In the genomic region with DNA sequence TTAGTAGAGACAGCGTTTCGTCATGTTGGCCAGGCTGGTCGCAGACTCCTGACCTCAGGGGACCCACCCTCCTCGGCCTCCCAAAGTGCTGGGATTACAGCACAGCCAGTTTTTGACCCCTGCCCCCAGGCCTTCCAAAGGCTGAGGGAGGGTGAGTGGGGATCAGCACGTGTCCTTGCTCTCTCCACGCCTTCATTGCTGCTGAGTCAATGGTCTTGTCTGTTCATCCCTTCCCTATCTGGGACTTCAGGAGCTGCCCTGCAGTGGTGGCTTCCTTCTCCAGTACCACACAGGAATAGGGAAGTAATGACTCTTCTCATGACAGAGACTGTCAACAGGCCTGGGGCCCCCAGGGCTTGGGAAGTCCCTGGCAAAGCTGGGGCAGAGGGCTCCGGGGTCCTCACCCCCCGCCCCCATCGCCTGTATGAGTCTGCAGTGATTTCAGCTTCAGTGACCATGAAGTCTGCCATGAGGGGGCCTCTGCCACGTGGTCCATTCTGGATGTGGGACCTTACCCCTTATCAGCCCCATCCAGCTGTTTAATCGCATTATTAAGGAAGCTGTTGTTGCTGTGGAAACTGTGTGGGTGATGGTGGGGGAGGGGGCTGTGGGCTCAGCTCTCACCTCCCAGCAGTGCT, we compare ENCODE assay signal across 1 cellular context.
TF ChIP-seq lines count a peak whose summit lies in the region.

No MANE protein-coding gene starts in this region.

TF ChIP-seq in HepG2, 621 proteins besides CTCF, POLR2A, EP300 and RAD21 (continued from another document and continues in another):
- TF ChIP-seq HDAC1 (CRISPR knock-in tag; IDR thresholded peaks at IDR 0.05) (peak; percentile 72), ZFP90 (CRISPR knock-in tag; IDR thresholded peaks at IDR 0.05; ENCODE audit: borderline replicate concordance) (0 out of 2 replicates have a peak, but pooled peaks have one; percentile 50), MIER3 (CRISPR knock-in tag; IDR thresholded peaks at IDR 0.05; ENCODE audit: borderline replicate concordance) (peak; percentile 53; the same call in 1 of the 2 replicates), ISL2 (CRISPR knock-in tag; IDR thresholded peaks at IDR 0.05) (peak; percentile 63; the same call in 1 of the 2 replicates), ZNF33B (CRISPR knock-in tag; IDR thresholded peaks at IDR 0.05) (0 out of 2 replicates have a peak, but pooled peaks have one; percentile 58), ZNF816 (CRISPR knock-in tag; IDR thresholded peaks at IDR 0.05; ENCODE audit: borderline replicate concordance) (no peak), KLF11 (CRISPR knock-in tag; IDR thresholded peaks at IDR 0.05) (no peak), FOXO1 (CRISPR knock-in tag; IDR thresholded peaks at IDR 0.05) (no peak), SCMH1 (CRISPR knock-in tag; IDR thresholded peaks at IDR 0.05; ENCODE audit: borderline replicate concordance) (no peak), POLR2AphosphoS2 (IDR thresholded peaks at IDR 0.05; ENCODE audit: low read depth, low read length) (no peak), SIX1 (CRISPR knock-in tag; IDR thresholded peaks at IDR 0.05; ENCODE audit: borderline replicate concordance) (peak; percentile 55; the same call in 1 of the 2 replicates), ZFYVE20 (CRISPR knock-in tag; IDR thresholded peaks at IDR 0.05; ENCODE audit: borderline replicate concordance, low read depth) (no peak), ZNF224 (CRISPR knock-in tag; IDR thresholded peaks at IDR 0.05) (no peak), ZNF883 (CRISPR knock-in tag; IDR thresholded peaks at IDR 0.05; ENCODE audit: not compliant biosample characterization) (no peak), PHF5A (CRISPR knock-in tag; IDR thresholded peaks at IDR 0.05; ENCODE audit: low read depth, unreplicated experiment) (no peak), POLR2AphosphoS5 (IDR thresholded peaks at IDR 0.05; ENCODE audit: low read depth, low read length) (no peak), ZSCAN29 (CRISPR knock-in tag; conservative IDR thresholded peaks at IDR 0.05) (no peak), RBFOX2 (IDR thresholded peaks at IDR 0.05; ENCODE audit: low read depth, low read length) (no peak), MAZ (IDR thresholded peaks at IDR 0.05; ENCODE audit: borderline replicate concordance, low read depth, low read length) (no peak), MAZ (CRISPR knock-in tag; IDR thresholded peaks at IDR 0.05; ENCODE audit: low read depth) (no peak), ZNF563 (CRISPR knock-in tag; IDR thresholded peaks at IDR 0.05) (no peak), ELF4 (CRISPR knock-in tag; IDR thresholded peaks at IDR 0.05; ENCODE audit: borderline replicate concordance) (no peak), ZNF557 (CRISPR knock-in tag; IDR thresholded peaks at IDR 0.05) (no peak), NCOA1 (CRISPR knock-in tag; IDR thresholded peaks at IDR 0.05) (no peak; the same call in 1 of the 2 replicates), SIN3A (IDR thresholded peaks at IDR 0.05; ENCODE audit: borderline replicate concordance, low read depth, low read length) (no peak), SP1 (IDR thresholded peaks at IDR 0.05) (no peak), SP1 (CRISPR knock-in tag; IDR thresholded peaks at IDR 0.05) (no peak), ZNF660 (CRISPR knock-in tag; IDR thresholded peaks at IDR 0.05; ENCODE audit: borderline replicate concordance, low read depth) (no peak), GATA4 (IDR thresholded peaks at IDR 0.05; ENCODE audit: borderline replicate concordance, low read depth) (no peak), ZNF749 (CRISPR knock-in tag; IDR thresholded peaks at IDR 0.05; ENCODE audit: borderline replicate concordance) (no peak), FOXJ3 (CRISPR knock-in tag; IDR thresholded peaks at IDR 0.05; ENCODE audit: borderline replicate concordance) (no peak)
- TF ChIP-seq, protein P1, sequence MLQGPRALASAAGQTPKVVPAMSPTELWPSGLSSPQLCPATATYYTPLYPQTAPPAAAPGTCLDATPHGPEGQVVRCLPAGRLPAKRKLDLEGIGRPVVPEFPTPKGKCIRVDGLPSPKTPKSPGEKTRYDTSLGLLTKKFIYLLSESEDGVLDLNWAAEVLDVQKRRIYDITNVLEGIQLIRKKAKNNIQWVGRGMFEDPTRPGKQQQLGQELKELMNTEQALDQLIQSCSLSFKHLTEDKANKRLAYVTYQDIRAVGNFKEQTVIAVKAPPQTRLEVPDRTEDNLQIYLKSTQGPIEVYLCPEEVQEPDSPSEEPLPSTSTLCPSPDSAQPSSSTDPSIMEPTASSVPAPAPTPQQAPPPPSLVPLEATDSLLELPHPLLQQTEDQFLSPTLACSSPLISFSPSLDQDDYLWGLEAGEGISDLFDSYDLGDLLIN (CRISPR knock-in tag; IDR thresholded peaks at IDR 0.05; ENCODE audit: borderline replicate concordance), result no peak
- TF ChIP-seq, protein P2, sequence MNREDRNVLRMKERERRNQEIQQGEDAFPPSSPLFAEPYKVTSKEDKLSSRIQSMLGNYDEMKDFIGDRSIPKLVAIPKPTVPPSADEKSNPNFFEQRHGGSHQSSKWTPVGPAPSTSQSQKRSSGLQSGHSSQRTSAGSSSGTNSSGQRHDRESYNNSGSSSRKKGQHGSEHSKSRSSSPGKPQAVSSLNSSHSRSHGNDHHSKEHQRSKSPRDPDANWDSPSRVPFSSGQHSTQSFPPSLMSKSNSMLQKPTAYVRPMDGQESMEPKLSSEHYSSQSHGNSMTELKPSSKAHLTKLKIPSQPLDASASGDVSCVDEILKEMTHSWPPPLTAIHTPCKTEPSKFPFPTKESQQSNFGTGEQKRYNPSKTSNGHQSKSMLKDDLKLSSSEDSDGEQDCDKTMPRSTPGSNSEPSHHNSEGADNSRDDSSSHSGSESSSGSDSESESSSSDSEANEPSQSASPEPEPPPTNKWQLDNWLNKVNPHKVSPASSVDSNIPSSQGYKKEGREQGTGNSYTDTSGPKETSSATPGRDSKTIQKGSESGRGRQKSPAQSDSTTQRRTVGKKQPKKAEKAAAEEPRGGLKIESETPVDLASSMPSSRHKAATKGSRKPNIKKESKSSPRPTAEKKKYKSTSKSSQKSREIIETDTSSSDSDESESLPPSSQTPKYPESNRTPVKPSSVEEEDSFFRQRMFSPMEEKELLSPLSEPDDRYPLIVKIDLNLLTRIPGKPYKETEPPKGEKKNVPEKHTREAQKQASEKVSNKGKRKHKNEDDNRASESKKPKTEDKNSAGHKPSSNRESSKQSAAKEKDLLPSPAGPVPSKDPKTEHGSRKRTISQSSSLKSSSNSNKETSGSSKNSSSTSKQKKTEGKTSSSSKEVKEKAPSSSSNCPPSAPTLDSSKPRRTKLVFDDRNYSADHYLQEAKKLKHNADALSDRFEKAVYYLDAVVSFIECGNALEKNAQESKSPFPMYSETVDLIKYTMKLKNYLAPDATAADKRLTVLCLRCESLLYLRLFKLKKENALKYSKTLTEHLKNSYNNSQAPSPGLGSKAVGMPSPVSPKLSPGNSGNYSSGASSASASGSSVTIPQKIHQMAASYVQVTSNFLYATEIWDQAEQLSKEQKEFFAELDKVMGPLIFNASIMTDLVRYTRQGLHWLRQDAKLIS (CRISPR knock-in tag; IDR thresholded peaks at IDR 0.05), result no peak
- TF ChIP-seq, protein P3, sequence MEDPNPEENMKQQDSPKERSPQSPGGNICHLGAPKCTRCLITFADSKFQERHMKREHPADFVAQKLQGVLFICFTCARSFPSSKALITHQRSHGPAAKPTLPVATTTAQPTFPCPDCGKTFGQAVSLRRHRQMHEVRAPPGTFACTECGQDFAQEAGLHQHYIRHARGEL (CRISPR knock-in tag; IDR thresholded peaks at IDR 0.05), result no peak
- TF ChIP-seq, protein P4, sequence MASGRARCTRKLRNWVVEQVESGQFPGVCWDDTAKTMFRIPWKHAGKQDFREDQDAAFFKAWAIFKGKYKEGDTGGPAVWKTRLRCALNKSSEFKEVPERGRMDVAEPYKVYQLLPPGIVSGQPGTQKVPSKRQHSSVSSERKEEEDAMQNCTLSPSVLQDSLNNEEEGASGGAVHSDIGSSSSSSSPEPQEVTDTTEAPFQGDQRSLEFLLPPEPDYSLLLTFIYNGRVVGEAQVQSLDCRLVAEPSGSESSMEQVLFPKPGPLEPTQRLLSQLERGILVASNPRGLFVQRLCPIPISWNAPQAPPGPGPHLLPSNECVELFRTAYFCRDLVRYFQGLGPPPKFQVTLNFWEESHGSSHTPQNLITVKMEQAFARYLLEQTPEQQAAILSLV (CRISPR knock-in tag; IDR thresholded peaks at IDR 0.05; ENCODE audit: borderline replicate concordance), result peak; percentile 64; the same call in 1 of the 2 replicates
- TF ChIP-seq, protein P5, sequence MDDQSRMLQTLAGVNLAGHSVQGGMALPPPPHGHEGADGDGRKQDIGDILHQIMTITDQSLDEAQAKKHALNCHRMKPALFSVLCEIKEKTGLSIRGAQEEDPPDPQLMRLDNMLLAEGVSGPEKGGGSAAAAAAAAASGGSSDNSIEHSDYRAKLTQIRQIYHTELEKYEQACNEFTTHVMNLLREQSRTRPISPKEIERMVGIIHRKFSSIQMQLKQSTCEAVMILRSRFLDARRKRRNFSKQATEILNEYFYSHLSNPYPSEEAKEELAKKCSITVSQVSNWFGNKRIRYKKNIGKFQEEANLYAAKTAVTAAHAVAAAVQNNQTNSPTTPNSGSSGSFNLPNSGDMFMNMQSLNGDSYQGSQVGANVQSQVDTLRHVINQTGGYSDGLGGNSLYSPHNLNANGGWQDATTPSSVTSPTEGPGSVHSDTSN (CRISPR knock-in tag; IDR thresholded peaks at IDR 0.05; ENCODE audit: borderline replicate concordance), result no peak
- TF ChIP-seq, protein P6, sequence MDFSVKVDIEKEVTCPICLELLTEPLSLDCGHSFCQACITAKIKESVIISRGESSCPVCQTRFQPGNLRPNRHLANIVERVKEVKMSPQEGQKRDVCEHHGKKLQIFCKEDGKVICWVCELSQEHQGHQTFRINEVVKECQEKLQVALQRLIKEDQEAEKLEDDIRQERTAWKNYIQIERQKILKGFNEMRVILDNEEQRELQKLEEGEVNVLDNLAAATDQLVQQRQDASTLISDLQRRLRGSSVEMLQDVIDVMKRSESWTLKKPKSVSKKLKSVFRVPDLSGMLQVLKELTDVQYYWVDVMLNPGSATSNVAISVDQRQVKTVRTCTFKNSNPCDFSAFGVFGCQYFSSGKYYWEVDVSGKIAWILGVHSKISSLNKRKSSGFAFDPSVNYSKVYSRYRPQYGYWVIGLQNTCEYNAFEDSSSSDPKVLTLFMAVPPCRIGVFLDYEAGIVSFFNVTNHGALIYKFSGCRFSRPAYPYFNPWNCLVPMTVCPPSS (IDR thresholded peaks at IDR 0.05), result no peak
- TF ChIP-seq, protein P7, sequence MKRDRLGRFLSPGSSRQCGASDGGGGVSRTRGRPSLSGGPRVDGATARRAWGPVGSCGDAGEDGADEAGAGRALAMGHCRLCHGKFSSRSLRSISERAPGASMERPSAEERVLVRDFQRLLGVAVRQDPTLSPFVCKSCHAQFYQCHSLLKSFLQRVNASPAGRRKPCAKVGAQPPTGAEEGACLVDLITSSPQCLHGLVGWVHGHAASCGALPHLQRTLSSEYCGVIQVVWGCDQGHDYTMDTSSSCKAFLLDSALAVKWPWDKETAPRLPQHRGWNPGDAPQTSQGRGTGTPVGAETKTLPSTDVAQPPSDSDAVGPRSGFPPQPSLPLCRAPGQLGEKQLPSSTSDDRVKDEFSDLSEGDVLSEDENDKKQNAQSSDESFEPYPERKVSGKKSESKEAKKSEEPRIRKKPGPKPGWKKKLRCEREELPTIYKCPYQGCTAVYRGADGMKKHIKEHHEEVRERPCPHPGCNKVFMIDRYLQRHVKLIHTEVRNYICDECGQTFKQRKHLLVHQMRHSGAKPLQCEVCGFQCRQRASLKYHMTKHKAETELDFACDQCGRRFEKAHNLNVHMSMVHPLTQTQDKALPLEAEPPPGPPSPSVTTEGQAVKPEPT (CRISPR knock-in tag; IDR thresholded peaks at IDR 0.05; ENCODE audit: low read depth), result no peak
- TF ChIP-seq, protein P8, sequence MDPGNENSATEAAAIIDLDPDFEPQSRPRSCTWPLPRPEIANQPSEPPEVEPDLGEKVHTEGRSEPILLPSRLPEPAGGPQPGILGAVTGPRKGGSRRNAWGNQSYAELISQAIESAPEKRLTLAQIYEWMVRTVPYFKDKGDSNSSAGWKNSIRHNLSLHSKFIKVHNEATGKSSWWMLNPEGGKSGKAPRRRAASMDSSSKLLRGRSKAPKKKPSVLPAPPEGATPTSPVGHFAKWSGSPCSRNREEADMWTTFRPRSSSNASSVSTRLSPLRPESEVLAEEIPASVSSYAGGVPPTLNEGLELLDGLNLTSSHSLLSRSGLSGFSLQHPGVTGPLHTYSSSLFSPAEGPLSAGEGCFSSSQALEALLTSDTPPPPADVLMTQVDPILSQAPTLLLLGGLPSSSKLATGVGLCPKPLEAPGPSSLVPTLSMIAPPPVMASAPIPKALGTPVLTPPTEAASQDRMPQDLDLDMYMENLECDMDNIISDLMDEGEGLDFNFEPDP (CRISPR knock-in tag; conservative IDR thresholded peaks at IDR 0.05), result no peak
- TF ChIP-seq, protein P9, sequence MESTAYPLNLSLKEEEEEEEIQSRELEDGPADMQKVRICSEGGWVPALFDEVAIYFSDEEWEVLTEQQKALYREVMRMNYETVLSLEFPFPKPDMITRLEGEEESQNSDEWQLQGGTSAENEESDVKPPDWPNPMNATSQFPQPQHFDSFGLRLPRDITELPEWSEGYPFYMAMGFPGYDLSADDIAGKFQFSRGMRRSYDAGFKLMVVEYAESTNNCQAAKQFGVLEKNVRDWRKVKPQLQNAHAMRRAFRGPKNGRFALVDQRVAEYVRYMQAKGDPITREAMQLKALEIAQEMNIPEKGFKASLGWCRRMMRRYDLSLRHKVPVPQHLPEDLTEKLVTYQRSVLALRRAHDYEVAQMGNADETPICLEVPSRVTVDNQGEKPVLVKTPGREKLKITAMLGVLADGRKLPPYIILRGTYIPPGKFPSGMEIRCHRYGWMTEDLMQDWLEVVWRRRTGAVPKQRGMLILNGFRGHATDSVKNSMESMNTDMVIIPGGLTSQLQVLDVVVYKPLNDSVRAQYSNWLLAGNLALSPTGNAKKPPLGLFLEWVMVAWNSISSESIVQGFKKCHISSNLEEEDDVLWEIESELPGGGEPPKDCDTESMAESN (CRISPR knock-in tag; conservative IDR thresholded peaks at IDR 0.05), result no peak
- TF ChIP-seq, protein P10, sequence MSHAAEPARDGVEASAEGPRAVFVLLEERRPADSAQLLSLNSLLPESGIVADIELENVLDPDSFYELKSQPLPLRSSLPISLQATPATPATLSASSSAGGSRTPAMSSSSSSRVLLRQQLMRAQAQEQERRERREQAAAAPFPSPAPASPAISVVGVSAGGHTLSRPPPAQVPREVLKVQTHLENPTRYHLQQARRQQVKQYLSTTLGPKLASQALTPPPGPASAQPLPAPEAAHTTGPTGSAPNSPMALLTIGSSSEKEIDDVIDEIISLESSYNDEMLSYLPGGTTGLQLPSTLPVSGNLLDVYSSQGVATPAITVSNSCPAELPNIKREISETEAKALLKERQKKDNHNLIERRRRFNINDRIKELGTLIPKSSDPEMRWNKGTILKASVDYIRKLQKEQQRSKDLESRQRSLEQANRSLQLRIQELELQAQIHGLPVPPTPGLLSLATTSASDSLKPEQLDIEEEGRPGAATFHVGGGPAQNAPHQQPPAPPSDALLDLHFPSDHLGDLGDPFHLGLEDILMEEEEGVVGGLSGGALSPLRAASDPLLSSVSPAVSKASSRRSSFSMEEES (CRISPR knock-in tag; IDR thresholded peaks at IDR 0.05), result peak; percentile 72; the same call in 1 of the 2 replicates
